2 cellular contexts compared by ENCODE assay signal in genomic region chr2:160251566-160251965, GRCh38.
TF ChIP-seq lines count a peak whose summit lies in the region.

No MANE protein-coding gene starts in this region.

TF ChIP-seq in endothelial cell of umbilical vein, 7 proteins besides CTCF, POLR2A, EP300 and RAD21:
- TF ChIP-seq FOS (IDR thresholded peaks at IDR 0.05; ENCODE audit: borderline replicate concordance, insufficient read depth, low read length) (no peak), MYC (IDR thresholded peaks at IDR 0.05; ENCODE audit: low read depth, low read length) (no peak)

TF ChIP-seq in GM23338, 12 proteins besides CTCF, POLR2A, EP300 and RAD21:
- TF ChIP-seq EZH2 (IDR thresholded peaks at IDR 0.05; ENCODE audit: low read depth, unreplicated experiment) (no peak), STAT1 (IDR thresholded peaks at IDR 0.05; ENCODE audit: unreplicated experiment) (no peak), EZH2phosphoT487 (IDR thresholded peaks at IDR 0.05; ENCODE audit: unreplicated experiment) (no peak), ETS1 (IDR thresholded peaks at IDR 0.05) (no peak), REST (IDR thresholded peaks at IDR 0.05; ENCODE audit: unreplicated experiment) (no peak), JUNB (IDR thresholded peaks at IDR 0.05; ENCODE audit: unreplicated experiment) (no peak), CREB1 (CRISPR knock-in tag; IDR thresholded peaks at IDR 0.05; ENCODE audit: low read depth) (no peak), ZNF114 (CRISPR knock-in tag; IDR thresholded peaks at IDR 0.05) (no peak), NANOG (IDR thresholded peaks at IDR 0.05; ENCODE audit: borderline replicate concordance) (no peak), ZNF331 (CRISPR knock-in tag; IDR thresholded peaks at IDR 0.05; ENCODE audit: low read depth) (no peak), ZNF462 (CRISPR knock-in tag; IDR thresholded peaks at IDR 0.05) (no peak), POLR2AphosphoS5 (IDR thresholded peaks at IDR 0.05; ENCODE audit: low read depth) (no peak)
